7 cellular contexts compared by ENCODE assay signal in the genomic region with DNA sequence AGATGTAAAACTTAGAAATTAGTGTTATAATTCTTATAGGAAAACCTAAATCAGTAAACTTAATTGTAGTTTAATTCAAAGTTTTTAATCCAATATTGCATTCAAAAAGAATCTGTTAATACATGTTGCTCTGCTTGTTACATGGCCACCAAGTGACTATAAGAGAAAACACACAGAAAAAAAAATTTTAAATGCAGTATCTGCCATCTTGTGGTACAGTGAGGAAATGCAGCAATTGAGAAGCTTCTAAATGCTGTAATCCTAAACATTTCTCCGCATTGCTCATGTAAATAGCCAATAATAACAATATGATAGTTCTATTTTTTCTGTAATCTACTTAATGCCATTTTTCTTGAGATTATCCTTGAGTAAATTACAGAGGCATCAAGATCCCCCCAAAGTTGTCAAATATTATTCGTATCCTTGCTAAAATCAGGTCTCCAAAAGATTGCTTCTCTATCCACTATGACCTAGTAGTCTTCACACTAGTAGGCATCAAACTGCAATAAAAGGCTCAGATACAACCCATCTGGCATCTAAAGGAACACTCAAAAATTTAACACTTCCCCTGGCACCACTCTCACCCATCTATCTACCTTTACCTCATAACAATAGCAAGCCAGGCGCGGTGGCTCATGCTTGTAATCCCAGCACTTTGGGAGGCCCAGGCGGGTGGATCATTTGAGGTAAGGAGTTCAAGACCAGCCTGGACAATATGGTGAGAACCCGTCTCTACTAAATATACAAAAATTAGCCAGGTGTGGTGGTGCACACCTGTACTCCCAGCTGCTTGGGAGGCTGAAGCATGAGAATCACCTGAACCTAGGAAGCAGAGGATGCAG. TPM values are rescaled to one million over a fixed set of nuclear protein-coding genes. Genes with fewer than 3 reads are reported as not detected.
DNase-seq lines count a peak whose midpoint lies in the region; ATAC-seq and TF ChIP-seq lines count a peak whose summit lies in the region.

No MANE protein-coding gene starts in this region.

- TF ChIP-seq CTCF in GM10266 (IDR thresholded peaks at IDR 0.05; ENCODE audit: control insufficient read depth, insufficient read depth, low read depth, missing control alignments) (peak; percentile 52), cardiac fibroblast (IDR thresholded peaks at IDR 0.05; ENCODE audit: low read depth, low read length) (peak; percentile 71), left lung (IDR thresholded peaks at IDR 0.05) (peak; percentile 75 to 76), uterus (IDR thresholded peaks at IDR 0.05) (peak; percentile 64 to 69 (median 66))

- no peaks in the 10 kb centered on the region for H3K4me1 ChIP-seq in left lung
- H3K4me1 ChIP-seq in uterus: no peaks in the 10 kb centered on the region

- H3K9me3 ChIP-seq in left lung (no peaks in the 10 kb centered on the region), uterus (no peaks in the 10 kb centered on the region)

- no peaks in the 10 kb centered on the region for H3K27me3 ChIP-seq in left lung
- H3K27me3 ChIP-seq in uterus: no peaks in the 10 kb centered on the region

- DNase-seq in GM10266 (ENCODE audit: extremely low spot score) (peak; percentile 58), HT-29 (ENCODE audit: low spot score) (peak; percentile 86), NOMO-1 (lab: John Stamatoyannopoulos, UW; ENCODE audit: unreplicated experiment in 2 of 2) (peak; percentile 14 to 61), cardiac fibroblast (ENCODE audit: low read depth in 2 of 2) (peak; percentile 76 to 81), left lung (peak in 1 of 2 donors; percentile 35), uterus (no peak)

- intact Hi-C loops in left lung (cut with DNase I): no loop called here
- intact Hi-C loops in uterus (cut with DNase I; ENCODE audit: low total_unique reads): no loop called here

- H3K27ac ChIP-seq in left lung (no peak overlapping the region), uterus (no peak overlapping the region)

- H3K36me3 ChIP-seq in left lung (peaks cover 0 to 37% of the 10 kb centered on the region in 2 donors), uterus (no peaks in the 10 kb centered on the region)

- no peak for TF ChIP-seq POLR2A in uterus (IDR thresholded peaks at IDR 0.05)

- H3K4me3 ChIP-seq in cardiac fibroblast (replicated peaks in 1 of 2; ENCODE audit: low read depth in 2 of 2, low read length in 2 of 2) (no peak overlapping the region), left lung (no peak overlapping the region), uterus (no peak overlapping the region)

- ATAC-seq in GM21619 (IDR thresholded peaks at IDR 0.05; ENCODE audit: unreplicated experiment) (peak; percentile 87), left lung (peak; percentile 89)

RNA-seq across cellular contexts. Expression of a gene that starts 34.6 kb away (rescaled TPM):
- 45.5 and 57.7 TPM in 2 replicates for total RNA-seq in HT-29 (2014; rRNA removed; shearing (Covaris generic))
- total RNA-seq in left lung: 10 to 100 TPM; 72.7 to 75.7 TPM
- 100 to 1,000 TPM in 2 of 4 donors, 10 to 100 TPM in 2; 33.8 to 190 (median 113) TPM for total RNA-seq in uterus

Comparison
In these comparisons a context has a peak if more than half of its experiments do, and no peak if none do; other contexts are left out.
1. DNase-seq: peak in GM10266 (single experiment), HT-29 (single experiment), NOMO-1 (2 of 2) and cardiac fibroblast (2 of 2); none in uterus (0 of 2).
2. Peak in every context shown above with its lines, with median percentiles within 50 percentile points of each other: CTCF ChIP-seq.